ENCODE assay signal across 1 cellular context in the genomic region with DNA sequence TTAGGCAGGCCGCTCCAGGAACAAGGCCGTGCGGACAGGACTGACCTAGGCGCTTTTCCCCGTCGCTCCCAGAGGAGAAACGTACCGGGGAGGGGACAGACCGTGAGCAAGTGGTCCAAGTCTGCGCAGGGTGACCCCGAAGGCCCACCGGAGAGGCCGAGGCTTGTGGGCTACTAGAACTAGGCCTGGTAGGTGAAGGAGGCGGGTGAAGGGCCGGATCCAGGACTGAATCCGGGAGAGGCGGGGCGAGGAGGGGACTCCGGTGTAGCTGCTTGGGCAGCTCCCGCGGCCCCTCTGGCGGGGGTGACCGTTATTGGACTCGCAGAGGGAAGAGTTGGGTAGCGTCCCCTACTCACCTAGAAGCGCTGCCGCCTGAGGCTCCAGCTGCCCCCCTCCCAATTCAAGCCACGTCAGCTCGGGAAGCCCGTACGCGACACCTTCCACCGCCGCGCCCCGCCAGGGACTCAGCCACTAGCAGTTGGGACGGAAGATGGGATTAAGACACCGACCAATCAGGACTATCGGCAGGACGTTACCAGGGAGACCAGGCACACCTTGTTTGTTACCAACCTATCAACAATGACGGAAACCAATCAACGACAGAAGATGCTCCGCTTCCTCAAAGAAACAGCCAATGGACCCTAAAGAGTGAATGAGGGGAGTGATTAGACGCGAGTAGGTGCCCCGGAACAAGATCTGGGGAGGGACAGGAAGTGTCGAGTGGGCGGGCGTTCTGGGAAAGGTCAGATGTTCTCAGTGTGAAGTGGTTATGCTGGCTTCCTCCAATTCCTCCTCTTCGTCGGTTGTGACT.
TF ChIP-seq lines count a peak whose summit lies in the region.

Gene GOLGB1, minus strand, starts transcription at position 466 of the 811 bp plus-strand sequence. CDS start 18,770 bp downstream, outside the sequence.

TF ChIP-seq in HepG2, 621 proteins besides CTCF, POLR2A, EP300 and RAD21 (continued from another document and continues in another):
- 0 out of 2 replicates have a peak, but pooled peaks have one; percentile 73 for TF ChIP-seq ZNF782 (CRISPR knock-in tag; IDR thresholded peaks at IDR 0.05; ENCODE audit: borderline replicate concordance)
- TF ChIP-seq, protein P1, sequence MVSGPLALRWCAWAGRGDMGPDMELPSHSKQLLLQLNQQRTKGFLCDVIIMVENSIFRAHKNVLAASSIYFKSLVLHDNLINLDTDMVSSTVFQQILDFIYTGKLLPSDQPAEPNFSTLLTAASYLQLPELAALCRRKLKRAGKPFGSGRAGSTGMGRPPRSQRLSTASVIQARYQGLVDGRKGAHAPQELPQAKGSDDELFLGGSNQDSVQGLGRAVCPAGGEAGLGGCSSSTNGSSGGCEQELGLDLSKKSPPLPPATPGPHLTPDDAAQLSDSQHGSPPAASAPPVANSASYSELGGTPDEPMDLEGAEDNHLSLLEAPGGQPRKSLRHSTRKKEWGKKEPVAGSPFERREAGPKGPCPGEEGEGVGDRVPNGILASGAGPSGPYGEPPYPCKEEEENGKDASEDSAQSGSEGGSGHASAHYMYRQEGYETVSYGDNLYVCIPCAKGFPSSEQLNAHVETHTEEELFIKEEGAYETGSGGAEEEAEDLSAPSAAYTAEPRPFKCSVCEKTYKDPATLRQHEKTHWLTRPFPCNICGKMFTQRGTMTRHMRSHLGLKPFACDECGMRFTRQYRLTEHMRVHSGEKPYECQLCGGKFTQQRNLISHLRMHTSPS (CRISPR knock-in tag; IDR thresholded peaks at IDR 0.05; ENCODE audit: low read depth), result no peak
- no peak for TF ChIP-seq ZBTB3 (CRISPR knock-in tag; IDR thresholded peaks at IDR 0.05; ENCODE audit: borderline replicate concordance, low read depth)
- TF ChIP-seq ZBTB10 (CRISPR knock-in tag; IDR thresholded peaks at IDR 0.05; ENCODE audit: borderline replicate concordance), result 0 out of 2 replicates have a peak, but pooled peaks have one; percentile 61
- TF ChIP-seq PAX8 (CRISPR knock-in tag; IDR thresholded peaks at IDR 0.05; ENCODE audit: borderline replicate concordance), result peak; percentile 94; the same call in 1 of the 2 replicates
- TF ChIP-seq ZFY (CRISPR knock-in tag; IDR thresholded peaks at IDR 0.05), result peak; percentile 99
- TF ChIP-seq ZNF253 (CRISPR knock-in tag; IDR thresholded peaks at IDR 0.05; ENCODE audit: borderline replicate concordance), result no peak
- TF ChIP-seq, protein P2, sequence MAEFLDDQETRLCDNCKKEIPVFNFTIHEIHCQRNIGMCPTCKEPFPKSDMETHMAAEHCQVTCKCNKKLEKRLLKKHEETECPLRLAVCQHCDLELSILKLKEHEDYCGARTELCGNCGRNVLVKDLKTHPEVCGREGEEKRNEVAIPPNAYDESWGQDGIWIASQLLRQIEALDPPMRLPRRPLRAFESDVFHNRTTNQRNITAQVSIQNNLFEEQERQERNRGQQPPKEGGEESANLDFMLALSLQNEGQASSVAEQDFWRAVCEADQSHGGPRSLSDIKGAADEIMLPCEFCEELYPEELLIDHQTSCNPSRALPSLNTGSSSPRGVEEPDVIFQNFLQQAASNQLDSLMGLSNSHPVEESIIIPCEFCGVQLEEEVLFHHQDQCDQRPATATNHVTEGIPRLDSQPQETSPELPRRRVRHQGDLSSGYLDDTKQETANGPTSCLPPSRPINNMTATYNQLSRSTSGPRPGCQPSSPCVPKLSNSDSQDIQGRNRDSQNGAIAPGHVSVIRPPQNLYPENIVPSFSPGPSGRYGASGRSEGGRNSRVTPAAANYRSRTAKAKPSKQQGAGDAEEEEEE (CRISPR knock-in tag; IDR thresholded peaks at IDR 0.05; ENCODE audit: borderline replicate concordance), result 0 out of 2 replicates have a peak, but pooled peaks have one; percentile 53
- no peak; the same call in 1 of the 2 replicates for TF ChIP-seq ZNF431 (CRISPR knock-in tag; IDR thresholded peaks at IDR 0.05; ENCODE audit: borderline replicate concordance, low read depth)
- 0 out of 2 replicates have a peak, but pooled peaks have one; percentile 26 for TF ChIP-seq ZNF605 (CRISPR knock-in tag; IDR thresholded peaks at IDR 0.05)
- TF ChIP-seq, protein P3, sequence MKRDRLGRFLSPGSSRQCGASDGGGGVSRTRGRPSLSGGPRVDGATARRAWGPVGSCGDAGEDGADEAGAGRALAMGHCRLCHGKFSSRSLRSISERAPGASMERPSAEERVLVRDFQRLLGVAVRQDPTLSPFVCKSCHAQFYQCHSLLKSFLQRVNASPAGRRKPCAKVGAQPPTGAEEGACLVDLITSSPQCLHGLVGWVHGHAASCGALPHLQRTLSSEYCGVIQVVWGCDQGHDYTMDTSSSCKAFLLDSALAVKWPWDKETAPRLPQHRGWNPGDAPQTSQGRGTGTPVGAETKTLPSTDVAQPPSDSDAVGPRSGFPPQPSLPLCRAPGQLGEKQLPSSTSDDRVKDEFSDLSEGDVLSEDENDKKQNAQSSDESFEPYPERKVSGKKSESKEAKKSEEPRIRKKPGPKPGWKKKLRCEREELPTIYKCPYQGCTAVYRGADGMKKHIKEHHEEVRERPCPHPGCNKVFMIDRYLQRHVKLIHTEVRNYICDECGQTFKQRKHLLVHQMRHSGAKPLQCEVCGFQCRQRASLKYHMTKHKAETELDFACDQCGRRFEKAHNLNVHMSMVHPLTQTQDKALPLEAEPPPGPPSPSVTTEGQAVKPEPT (CRISPR knock-in tag; IDR thresholded peaks at IDR 0.05; ENCODE audit: low read depth), result no peak; the same call in 1 of the 2 replicates
- TF ChIP-seq ZNF10 (CRISPR knock-in tag; IDR thresholded peaks at IDR 0.05; ENCODE audit: borderline replicate concordance, low read depth), result no peak
- no peak; the same call in 1 of the 2 replicates for TF ChIP-seq ZNF441 (CRISPR knock-in tag; IDR thresholded peaks at IDR 0.05; ENCODE audit: borderline replicate concordance)
- TF ChIP-seq HNRNPH1 (optimal IDR thresholded peaks at IDR 0.05; ENCODE audit: low read depth, low read length), result no peak
- TF ChIP-seq, protein P4, sequence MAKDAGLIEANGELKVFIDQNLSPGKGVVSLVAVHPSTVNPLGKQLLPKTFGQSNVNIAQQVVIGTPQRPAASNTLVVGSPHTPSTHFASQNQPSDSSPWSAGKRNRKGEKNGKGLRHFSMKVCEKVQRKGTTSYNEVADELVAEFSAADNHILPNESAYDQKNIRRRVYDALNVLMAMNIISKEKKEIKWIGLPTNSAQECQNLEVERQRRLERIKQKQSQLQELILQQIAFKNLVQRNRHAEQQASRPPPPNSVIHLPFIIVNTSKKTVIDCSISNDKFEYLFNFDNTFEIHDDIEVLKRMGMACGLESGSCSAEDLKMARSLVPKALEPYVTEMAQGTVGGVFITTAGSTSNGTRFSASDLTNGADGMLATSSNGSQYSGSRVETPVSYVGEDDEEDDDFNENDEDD (CRISPR knock-in tag; IDR thresholded peaks at IDR 0.05; ENCODE audit: borderline replicate concordance), result peak; percentile 59; the same call in 1 of the 2 replicates
- no peak for TF ChIP-seq TRIM22 (IDR thresholded peaks at IDR 0.05)
- TF ChIP-seq ZKSCAN8 (CRISPR knock-in tag; IDR thresholded peaks at IDR 0.05; ENCODE audit: borderline replicate concordance), result no peak
- TF ChIP-seq CBX5 (CRISPR knock-in tag; IDR thresholded peaks at IDR 0.05; ENCODE audit: borderline replicate concordance), result no peak; the same call in 1 of the 2 replicates
- no peak for TF ChIP-seq ARID2 (CRISPR knock-in tag; IDR thresholded peaks at IDR 0.05; ENCODE audit: borderline replicate concordance)
- 0 out of 2 replicates have a peak, but pooled peaks have one; percentile 27 for TF ChIP-seq PPARG (CRISPR knock-in tag; conservative IDR thresholded peaks at IDR 0.05)
- no peak for TF ChIP-seq REPIN1 (CRISPR knock-in tag; IDR thresholded peaks at IDR 0.05; ENCODE audit: borderline replicate concordance, low read depth)
- TF ChIP-seq ZNF710 (CRISPR knock-in tag; IDR thresholded peaks at IDR 0.05; ENCODE audit: borderline replicate concordance), result peak; percentile 56; the same call in 1 of the 2 replicates
- TF ChIP-seq GFI1 (CRISPR knock-in tag; IDR thresholded peaks at IDR 0.05; ENCODE audit: borderline replicate concordance), result no peak
- no peak; the same call in 1 of the 2 replicates for TF ChIP-seq JUN (CRISPR knock-in tag; IDR thresholded peaks at IDR 0.05)
- peak; percentile 81; the same call in 1 of the 2 replicates for TF ChIP-seq DRAP1 (CRISPR knock-in tag; IDR thresholded peaks at IDR 0.05)
- TF ChIP-seq GZF1 (CRISPR knock-in tag; IDR thresholded peaks at IDR 0.05), result 0 out of 2 replicates have a peak, but pooled peaks have one; percentile 47
- TF ChIP-seq ZNF607 (CRISPR knock-in tag; IDR thresholded peaks at IDR 0.05; ENCODE audit: borderline replicate concordance), result peak; percentile 93
- peak; percentile 88 for TF ChIP-seq CREB1 (IDR thresholded peaks at IDR 0.05)
- TF ChIP-seq CREB1 (CRISPR knock-in tag; IDR thresholded peaks at IDR 0.05), result peak; percentile 93
- TF ChIP-seq, protein P5, sequence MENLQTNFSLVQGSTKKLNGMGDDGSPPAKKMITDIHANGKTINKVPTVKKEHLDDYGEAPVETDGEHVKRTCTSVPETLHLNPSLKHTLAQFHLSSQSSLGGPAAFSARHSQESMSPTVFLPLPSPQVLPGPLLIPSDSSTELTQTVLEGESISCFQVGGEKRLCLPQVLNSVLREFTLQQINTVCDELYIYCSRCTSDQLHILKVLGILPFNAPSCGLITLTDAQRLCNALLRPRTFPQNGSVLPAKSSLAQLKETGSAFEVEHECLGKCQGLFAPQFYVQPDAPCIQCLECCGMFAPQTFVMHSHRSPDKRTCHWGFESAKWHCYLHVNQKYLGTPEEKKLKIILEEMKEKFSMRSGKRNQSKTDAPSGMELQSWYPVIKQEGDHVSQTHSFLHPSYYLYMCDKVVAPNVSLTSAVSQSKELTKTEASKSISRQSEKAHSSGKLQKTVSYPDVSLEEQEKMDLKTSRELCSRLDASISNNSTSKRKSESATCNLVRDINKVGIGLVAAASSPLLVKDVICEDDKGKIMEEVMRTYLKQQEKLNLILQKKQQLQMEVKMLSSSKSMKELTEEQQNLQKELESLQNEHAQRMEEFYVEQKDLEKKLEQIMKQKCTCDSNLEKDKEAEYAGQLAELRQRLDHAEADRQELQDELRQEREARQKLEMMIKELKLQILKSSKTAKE (CRISPR knock-in tag; IDR thresholded peaks at IDR 0.05; ENCODE audit: borderline replicate concordance), result no peak
- 0 out of 2 replicates have a peak, but pooled peaks have one; percentile 52 for TF ChIP-seq NCOA1 (CRISPR knock-in tag; IDR thresholded peaks at IDR 0.05)
- TF ChIP-seq HDAC2 (CRISPR knock-in tag; IDR thresholded peaks at IDR 0.05), result peak; percentile 39; the same call in 1 of the 2 replicates
- TF ChIP-seq, protein P6, sequence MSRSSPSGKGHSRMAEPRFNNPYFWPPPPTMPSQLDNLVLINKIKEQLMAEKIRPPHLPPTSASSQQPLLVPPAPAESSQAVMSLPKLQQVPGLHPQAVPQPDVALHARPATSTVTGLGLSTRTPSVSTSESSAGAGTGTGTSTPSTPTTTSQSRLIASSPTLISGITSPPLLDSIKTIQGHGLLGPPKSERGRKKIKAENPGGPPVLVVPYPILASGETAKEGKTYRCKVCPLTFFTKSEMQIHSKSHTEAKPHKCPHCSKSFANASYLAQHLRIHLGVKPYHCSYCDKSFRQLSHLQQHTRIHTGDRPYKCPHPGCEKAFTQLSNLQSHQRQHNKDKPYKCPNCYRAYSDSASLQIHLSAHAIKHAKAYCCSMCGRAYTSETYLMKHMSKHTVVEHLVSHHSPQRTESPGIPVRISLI (CRISPR knock-in tag; IDR thresholded peaks at IDR 0.05; ENCODE audit: borderline replicate concordance), result no peak
- no peak for TF ChIP-seq THYN1 (CRISPR knock-in tag; IDR thresholded peaks at IDR 0.05; ENCODE audit: borderline replicate concordance, low read depth)
- peak; percentile 34; the same call in 1 of the 2 replicates for TF ChIP-seq ZMYM3 (CRISPR knock-in tag; IDR thresholded peaks at IDR 0.05)
- 0 out of 2 replicates have a peak, but pooled peaks have one; percentile 31 for TF ChIP-seq ZNF670 (CRISPR knock-in tag; IDR thresholded peaks at IDR 0.05; ENCODE audit: borderline replicate concordance)
- TF ChIP-seq HOXA7 (CRISPR knock-in tag; IDR thresholded peaks at IDR 0.05), result no peak
- no peak for TF ChIP-seq NR2F6 (IDR thresholded peaks at IDR 0.05)
- TF ChIP-seq NR2F6 (CRISPR knock-in tag; IDR thresholded peaks at IDR 0.05), result peak; percentile 50; the same call in 1 of the 2 replicates
